Comparison of ENCODE assay signal across 19 cellular contexts in genomic region chr2:44297431-44297830, GRCh38. TPM values are rescaled to one million over a fixed set of nuclear protein-coding genes. Genes with fewer than 3 reads are reported as not detected.
DNase-seq lines count a peak whose midpoint lies in the region; ATAC-seq and TF ChIP-seq lines count a peak whose summit lies in the region.
"Had no signal": no experiment of that assay in that cellular context is flagged by ENCODE, and none has a peak within 500 bp of the region (broad histone marks: within the 10 kb centered on the region; RNA-seq: fewer than 3 reads in every experiment).

No MANE protein-coding gene starts in this region.

- no peak for TF ChIP-seq POLR2A in vagina (IDR thresholded peaks at IDR 0.05)

- no peak overlapping the region for H3K27ac ChIP-seq in HEK293 (ENCODE audit: extremely low read depth, low read depth, low read length)
- H3K27ac ChIP-seq in VCaP: peak overlapping the region; percentile 95; the same call in 1 of the 2 replicates
- H3K27ac ChIP-seq in vagina: no peak overlapping the region
- H3K27ac ChIP-seq: BLaER1 treated with 17β-estradiol and CSF1 and Interleukin-3, amounts not matched to agents 10 nM and 100 nM; GM23248 had no signal

- ATAC-seq in left lobe of liver (peak; percentile 53), GM19452 (IDR thresholded peaks at IDR 0.05; ENCODE audit: unreplicated experiment) (no peak)
- ATAC-seq: GM12878, HCT116, K562 had no signal

- H3K4me1 ChIP-seq in HEK293 (ENCODE audit: control insufficient read depth, insufficient read depth, low read length) (no peaks in the 10 kb centered on the region; the same call in 1 of the 2 replicates), vagina (no peaks in the 10 kb centered on the region)

- H3K9me3 ChIP-seq in HEK293 (ENCODE audit: control insufficient read depth, insufficient read depth, low read depth, low read length) (no peaks in the 10 kb centered on the region), vagina (no peaks in the 10 kb centered on the region)
- H3K9me3 ChIP-seq: BLaER1 treated with 17β-estradiol and CSF1 and Interleukin-3, amounts not matched to agents 10 nM and 100 nM had no signal

- H3K4me3 ChIP-seq in HEK293 (ENCODE audit: low read depth, low read length) (no peak overlapping the region), vagina (no peak overlapping the region)
- H3K4me3 ChIP-seq: BLaER1 treated with 17β-estradiol and CSF1 and Interleukin-3, amounts not matched to agents 10 nM and 100 nM; GM12878; GM23248; K562 had no signal

- TF ChIP-seq CTCF in HEK293 (tag by site-specific recombination; IDR thresholded peaks at IDR 0.05): no peak
- no peak for TF ChIP-seq CTCF in VCaP (conservative IDR thresholded peaks at IDR 0.05)
- no peak for TF ChIP-seq CTCF in vagina (IDR thresholded peaks at IDR 0.05)

- CTCF ChIA-PET in HEK293 (lab: Yijun Ruan, JAX): interaction anchor here (4.2 kb wide), 1 partner anchor 253 kb away, joined by 22 read pairs; no protein-coding TSS in a partner anchor

- H3K27me3 ChIP-seq in vagina: no peaks in the 10 kb centered on the region
- H3K27me3 ChIP-seq: BLaER1 treated with 17β-estradiol and CSF1 and Interleukin-3, amounts not matched to agents 10 nM and 100 nM had no signal

- POLR2A ChIA-PET in HEK293 (lab: Yijun Ruan, JAX): no interaction called here

- intact Hi-C loops in vagina (cut with DNase I): loop anchor here (10.0 kb wide), 1 partner anchor 53 kb away; no protein-coding TSS in a partner anchor

- no peak for DNase-seq in left lobe of liver (ENCODE audit: low spot score)
- DNase-seq in vagina (ENCODE audit: extremely low spot score in 2 of 2): no peak
- DNase-seq in CD1c-positive myeloid dendritic cell (ENCODE audit: extremely low spot score): no peak
- DNase-seq: CD8-positive, alpha-beta memory T cell; COR-L47; DMS 273 treated with DMSO at 0.1 percent for 48 hours; DMS53; DND-41; EL; GM23248; IMR-90 had no signal

- H3K36me3 ChIP-seq in HEK293 (ENCODE audit: control insufficient read depth in 2 of 2, insufficient read depth in 1 of 2, low read length in 2 of 2) (no peaks in the 10 kb centered on the region), vagina (no peaks in the 10 kb centered on the region)
- H3K36me3 ChIP-seq: BLaER1 treated with 17β-estradiol and CSF1 and Interleukin-3, amounts not matched to agents 10 nM and 100 nM had no signal

TF ChIP-seq in HEK293, 187 proteins besides CTCF, POLR2A, EP300 and RAD21:
- TF ChIP-seq ZFHX2 (tag by site-specific recombination; conservative IDR thresholded peaks at IDR 0.05): 0 out of 2 replicates have a peak, but pooled peaks have one; percentile 14
- no peak for TF ChIP-seq ZBTB48 (tag by site-specific recombination; IDR thresholded peaks at IDR 0.05)
- no peak for TF ChIP-seq MEIS1 (CRISPR knock-in tag; IDR thresholded peaks at IDR 0.05; ENCODE audit: borderline replicate concordance)

RNA-seq across cellular contexts. Expression of gene SLC3A1, which starts 22.2 kb away (rescaled TPM):
- 1.9 TPM for total RNA-seq in left lobe of liver
- total RNA-seq in vagina: not detected
- total RNA-seq: G401, GM12878, GM23248, IMR-90 had no signal
